8 cellular contexts compared by ENCODE assay signal in the genomic region with DNA sequence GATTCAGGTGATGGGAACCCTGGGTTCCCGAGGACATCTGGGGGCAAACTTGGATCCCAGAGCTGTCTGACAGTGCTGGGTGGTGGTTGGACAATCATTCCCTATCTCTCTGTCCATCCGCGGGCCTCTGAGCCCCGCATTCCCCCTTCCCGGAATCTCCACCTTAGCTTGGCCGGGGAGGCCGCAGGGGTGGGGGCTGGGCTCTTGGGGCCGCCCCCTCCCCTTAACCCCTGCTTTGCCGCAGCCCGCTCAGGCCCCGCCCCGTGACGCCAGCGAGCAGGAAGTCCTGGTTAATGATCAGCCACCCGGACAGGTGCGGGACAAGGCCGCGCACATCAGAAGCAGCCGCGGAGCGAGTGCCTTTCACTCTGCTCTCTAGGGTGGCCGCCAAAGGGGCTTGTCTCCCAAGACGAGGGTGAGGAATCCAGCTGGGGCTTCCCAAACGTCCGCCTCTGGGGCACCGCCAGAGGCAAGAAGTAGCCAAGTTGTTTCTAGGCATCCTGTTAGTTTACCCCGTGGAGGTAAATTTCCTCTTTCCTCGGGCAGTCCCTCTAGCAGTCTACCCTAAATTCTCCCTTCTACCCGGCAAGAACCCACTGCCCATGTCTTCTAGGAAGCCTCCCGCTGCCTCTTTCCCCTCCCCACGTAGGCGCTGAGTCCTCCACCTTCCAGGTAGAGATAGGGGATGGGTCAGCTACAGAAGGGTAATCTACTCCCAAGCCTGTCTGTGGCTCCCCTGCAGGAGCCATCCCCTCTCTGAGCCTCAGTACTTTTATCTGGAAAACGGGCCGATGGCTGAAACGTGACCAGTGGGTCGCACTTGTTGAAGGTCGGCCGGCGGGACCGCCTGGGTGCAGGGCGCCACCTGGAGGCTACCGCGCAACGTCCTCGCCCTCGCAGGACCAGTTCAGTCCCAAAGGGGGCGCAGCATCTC. TPM values are rescaled to one million over a fixed set of nuclear protein-coding genes. Genes with fewer than 3 reads are reported as not detected.
DNase-seq lines count a peak whose midpoint lies in the region; ATAC-seq and TF ChIP-seq lines count a peak whose summit lies in the region.

No MANE protein-coding gene starts in this region.

- H3K27me3 ChIP-seq in heart left ventricle, result no peaks in the 10 kb centered on the region
- no peaks in the 10 kb centered on the region for H3K27me3 ChIP-seq in upper lobe of left lung

- TF ChIP-seq EP300 in upper lobe of left lung (IDR thresholded peaks at IDR 0.05), result no peak

- H3K4me3 ChIP-seq in heart left ventricle (peak overlapping the region in 6 of 12 donors; percentile 2 to 35 (median 6)), upper lobe of left lung (peak overlapping the region in 3 of 4 donors; percentile 14 to 33 (median 30))

- peaks cover 0 to 13% (median 5%) of the 10 kb centered on the region in 9 donors for H3K36me3 ChIP-seq in heart left ventricle
- H3K36me3 ChIP-seq in upper lobe of left lung, result peaks cover 0 to 12% (median 4%) of the 10 kb centered on the region in 4 donors

- H3K27ac ChIP-seq in heart left ventricle (no peak overlapping the region), upper lobe of left lung (peak overlapping the region in 3 of 4 donors; percentile 48 to 54 (median 48))

- no peak for ATAC-seq in heart left ventricle
- peak; percentile 66 to 84 for ATAC-seq in upper lobe of left lung (ENCODE audit: low FRiP score in 2 of 2)

- no peaks in the 10 kb centered on the region for H3K9me3 ChIP-seq in heart left ventricle
- H3K9me3 ChIP-seq in upper lobe of left lung, result no peaks in the 10 kb centered on the region

- H3K4me1 ChIP-seq in heart left ventricle (peaks cover 11 to 50% (median 33%) of the 10 kb centered on the region in 12 donors), upper lobe of left lung (peaks cover 35 to 52% (median 42%) of the 10 kb centered on the region in 4 donors)

- intact Hi-C loops in heart left ventricle (cut with DNase I), result loop anchor here in 5 of 10 donors (1.0 to 5.0 kb wide), 2 partner anchors 19 to 66 kb away; a partner anchor contains a TSS
- intact Hi-C loops in posterior vena cava (cut with DNase I), result no loop called here

- TF ChIP-seq CTCF in heart left ventricle (IDR thresholded peaks at IDR 0.05) (peak; percentile 73 to 95 (median 83)), upper lobe of left lung (IDR thresholded peaks at IDR 0.05) (peak; percentile 88 to 95 (median 91))

- TF ChIP-seq POLR2A in heart left ventricle (IDR thresholded peaks at IDR 0.05) (no peak), upper lobe of left lung (IDR thresholded peaks at IDR 0.05) (peak in 1 of 4 donors; percentile 41)

- DNase-seq in NCI-H1417 (lab: John Stamatoyannopoulos, UW) (peak; percentile 59 to 76 (median 68)), NCI-H1417 treated with DMSO at 0.1 percent for 48 hours (lab: John Stamatoyannopoulos, UW) (no peak), LoVo (ENCODE audit: low spot score) (peak; percentile 87), SW 1271 (lab: John Stamatoyannopoulos, UW) (peak; percentile 25 to 56), heart left ventricle (peak; percentile 72 to 86 (median 77)), posterior vena cava (ENCODE audit: low spot score) (peak; percentile 95), upper lobe of left lung (peak; percentile 90 to 95)
- peak; percentile 64 for DNase-seq in activated naive CD8-positive, alpha-beta T cell treated with anti-CD3 and anti-CD28 coated beads, Interleukin-2, amount 50 U/mL, for 16 hours (ENCODE audit: low read depth, low spot score)

- WGBS in heart left ventricle, 4 donors, result 25 to 31% (median 28%) methylated on average over 42 to 47 of the region's 47 CpGs
- WGBS in upper lobe of left lung, 2 donors, result 23 to 27% methylated on average over 16 to 40 of the region's 47 CpGs

RNA-seq across cellular contexts. Expression of a gene that starts 3.0 kb away (rescaled TPM):
- total RNA-seq in heart left ventricle (10 to 100 TPM; 17.7 to 40.0 (median 19.6) TPM), posterior vena cava (10 to 100 TPM; 14.3 to 14.5 TPM), upper lobe of left lung (10 to 100 TPM; 23.2 to 36.5 (median 30.5) TPM)
- polyA plus RNA-seq in heart left ventricle, result 10 to 100 TPM; 13.6 to 14.5 TPM

RNA-seq across cellular contexts. Expression of a gene that starts 18.8 kb away (rescaled TPM):
- total RNA-seq in heart left ventricle (not detected), posterior vena cava (not detected), upper lobe of left lung (1 to 10 TPM in 1 of 6 donors, under 1 TPM in 2, not detected in 3; 0.46 to 1.2 (median 0.46) TPM)
- polyA plus RNA-seq in heart left ventricle, result under 1 TPM in 1 of 2 donors, not detected in 1; 0.07 TPM

RNA-seq across cellular contexts. Expression of a gene that starts 19.5 kb away (rescaled TPM):
- total RNA-seq in heart left ventricle (10 to 100 TPM in 5 of 9 donors, 1 to 10 TPM in 4; 8.3 to 16.0 (median 10.6) TPM), posterior vena cava (1 to 10 TPM; 4.3 to 6.1 TPM), upper lobe of left lung (10 to 100 TPM in 2 of 6 donors, 1 to 10 TPM in 4; 2.3 to 13.6 (median 9.2) TPM)
- polyA plus RNA-seq in heart left ventricle, result 1 to 10 TPM; 7.9 to 8.7 TPM

RNA-seq across cellular contexts. Expression of a gene that starts 20.0 kb away (rescaled TPM):
- total RNA-seq in heart left ventricle, result 10 to 100 TPM; 21.9 to 47.7 (median 34.8) TPM
- polyA plus RNA-seq in heart left ventricle, result 10 to 100 TPM; 32.4 to 34.3 TPM
- total RNA-seq in posterior vena cava, result 10 to 100 TPM; 41.2 to 44.6 TPM
- total RNA-seq in upper lobe of left lung, result 100 to 1,000 TPM in 2 of 6 donors, 10 to 100 TPM in 4; 35.0 to 345 (median 76.0) TPM

RNA-seq across cellular contexts. Expression of a gene that starts 31.7 kb away (rescaled TPM):
- total RNA-seq in heart left ventricle (not detected), posterior vena cava (not detected), upper lobe of left lung (not detected)
- polyA plus RNA-seq in heart left ventricle, result not detected

Comparison
In these comparisons a context has a peak if more than half of its experiments do, and no peak if none do; other contexts are left out.
1. ATAC-seq: peak in upper lobe of left lung (2 of 2); none in heart left ventricle (0 of 4).
2. H3K27ac ChIP-seq: peak in upper lobe of left lung (3 of 4); none in heart left ventricle (0 of 12).